ENCODE assay signal across 16 cellular contexts in genomic region chr10:86733260-86733671, GRCh38. TPM values are rescaled to one million over a fixed set of nuclear protein-coding genes. Genes with fewer than 3 reads are reported as not detected.
DNase-seq lines count a peak whose midpoint lies in the region; ATAC-seq and TF ChIP-seq lines count a peak whose summit lies in the region.
"Had no signal": no experiment of that assay in that cellular context is flagged by ENCODE, and none has a peak within 500 bp of the region (broad histone marks: within the 10 kb centered on the region; RNA-seq: fewer than 3 reads in every experiment).

No MANE protein-coding gene starts in this region.

- H3K9me2 ChIP-seq in PC-9 (ENCODE audit: insufficient read depth), result no peaks in the 10 kb centered on the region

- H3K27me3 ChIP-seq in right atrium auricular region (no peaks in the 10 kb centered on the region), prostate gland (replicated peaks; ENCODE audit: insufficient read depth) (no peaks in the 10 kb centered on the region), PC-9 (ENCODE audit: insufficient read depth, low read depth) (no peaks in the 10 kb centered on the region)

- BruUV-seq in PC-9 (replicated peaks; lab: Mats Ljungman, UMichigan), result no TSS peak

- H3K79me2 ChIP-seq in PC-9 (ENCODE audit: low read depth), result no peaks in the 10 kb centered on the region

- CTCF ChIA-PET in activated CD8-positive, alpha-beta T cell treated with anti-CD3 and anti-CD28 coated beads, Interleukin-2, amount 10 ng/mL, durations not matched to agents 7 days and 5 days (lab: Charles Lee), result no interaction called here
- CTCF ChIA-PET in PC-9 (lab: Charles Lee), result no interaction called here

- peak; percentile 15 for DNase-seq in NCI-H2029 (lab: John Stamatoyannopoulos, UW)
- no peak for DNase-seq in NCI-H2029 treated with DMSO at 0.1 percent for 48 hours (lab: John Stamatoyannopoulos, UW)
- DNase-seq in right atrium auricular region (ENCODE audit: low spot score), result peak; percentile 60
- DNase-seq in prostate gland (ENCODE audit: low spot score), result no peak
- no peak for DNase-seq in 8988T
- DNase-seq in SIG-M5 (lab: John Stamatoyannopoulos, UW), result no peak
- no peak for DNase-seq in activated CD8-positive, alpha-beta T cell treated with anti-CD3 and anti-CD28 coated beads, Interleukin-2, amount 10 ng/mL, durations not matched to agents 7 days and 5 days
- no peak for DNase-seq in PC-9
- DNase-seq: Calu3; dermis blood vessel endothelial cell; kidney glomerular epithelial cell; NCI-H1048; NCI-H524 treated with DMSO at 0.1 percent for 48 hours; stimulated activated CD4-positive, alpha-beta T cell treated with anti-CD3 and anti-CD28 coated beads, Interleukin-2, amount 100 ng/mL, for 48 hours had no signal

- H3K4me1 ChIP-seq in right atrium auricular region (peaks cover 0 to 52% of the 10 kb centered on the region in 2 donors), prostate gland (replicated peaks) (no peaks in the 10 kb centered on the region), PC-9 (replicated peaks; ENCODE audit: insufficient read depth) (no peaks in the 10 kb centered on the region)

- H3K4me2 ChIP-seq in PC-9, result no peak overlapping the region

- no peak for ATAC-seq in activated CD8-positive, alpha-beta T cell treated with anti-CD3 and anti-CD28 coated beads, Interleukin-2, amount 10 ng/mL, durations not matched to agents 7 days and 5 days

- H3K36me3 Mint-ChIP-seq in activated CD8-positive, alpha-beta T cell treated with anti-CD3 and anti-CD28 coated beads, Interleukin-2, amount 10 ng/mL, durations not matched to agents 7 days and 5 days (ENCODE audit: low read depth), result no peaks in the 10 kb centered on the region

- H3K4me3 ChIP-seq in right atrium auricular region (no peak overlapping the region), prostate gland (no peak overlapping the region), PC-9 (no peak overlapping the region)

- POLR2A ChIA-PET in activated CD8-positive, alpha-beta T cell treated with anti-CD3 and anti-CD28 coated beads, Interleukin-2, amount 10 ng/mL, durations not matched to agents 7 days and 5 days (lab: Charles Lee), result no interaction called here
- POLR2A ChIA-PET in PC-9 (lab: Charles Lee; ENCODE audit: unreplicated experiment), result interaction anchor here (0.5 kb wide), 1 partner anchor 151 kb away, joined by 26 read pairs; no protein-coding TSS in a partner anchor

- TF ChIP-seq CTCF in right atrium auricular region (IDR thresholded peaks at IDR 0.05) (no peak), prostate gland (IDR thresholded peaks at IDR 0.05) (no peak), PC-9 (conservative IDR thresholded peaks at IDR 0.05) (no peak)

- H3K9me3 Mint-ChIP-seq in activated CD8-positive, alpha-beta T cell treated with anti-CD3 and anti-CD28 coated beads, Interleukin-2, amount 10 ng/mL, durations not matched to agents 7 days and 5 days (ENCODE audit: insufficient read depth), result no peaks in the 10 kb centered on the region
- H3K9me3 Mint-ChIP-seq: stimulated activated naive CD8-positive, alpha-beta T cell treated with anti-CD3 and anti-CD28 coated beads, Interleukin-15, Interleukin-2, amounts not matched to agents 100 ng/mL and 50 ng/mL, for 24 hours had no signal

- peak overlapping the region; percentile 81 to 90 for H3K27ac ChIP-seq in right atrium auricular region
- H3K27ac ChIP-seq in prostate gland, result peak overlapping the region; percentile 68 to 73
- H3K27ac ChIP-seq in PC-9, result no peak overlapping the region

- no peaks in the 10 kb centered on the region for H4K20me1 ChIP-seq in PC-9 (ENCODE audit: insufficient read depth)

- H3K27me3 Mint-ChIP-seq in activated CD8-positive, alpha-beta T cell treated with anti-CD3 and anti-CD28 coated beads, Interleukin-2, amount 10 ng/mL, durations not matched to agents 7 days and 5 days (ENCODE audit: low read depth), result peaks cover 14% of the 10 kb centered on the region
- H3K27me3 Mint-ChIP-seq: activated naive CD8-positive, alpha-beta T cell; stimulated activated naive CD8-positive, alpha-beta T cell treated with anti-CD3 and anti-CD28 coated beads, Interleukin-15, Interleukin-2, amounts not matched to agents 100 ng/mL and 50 ng/mL, for 24 hours had no signal

- no peaks in the 10 kb centered on the region for H3K4me1 Mint-ChIP-seq in activated CD8-positive, alpha-beta T cell treated with anti-CD3 and anti-CD28 coated beads, Interleukin-2, amount 10 ng/mL, durations not matched to agents 7 days and 5 days (ENCODE audit: low read depth)

- H3K36me3 ChIP-seq in right atrium auricular region (peaks cover 36% of the 10 kb centered on the region), prostate gland (no peaks in the 10 kb centered on the region), PC-9 (ENCODE audit: low read depth) (no peaks in the 10 kb centered on the region)

- no peak overlapping the region for H3K4me3 Mint-ChIP-seq in activated CD8-positive, alpha-beta T cell treated with anti-CD3 and anti-CD28 coated beads, Interleukin-2, amount 10 ng/mL, durations not matched to agents 7 days and 5 days
- H3K4me3 Mint-ChIP-seq: activated naive CD8-positive, alpha-beta T cell; stimulated activated naive CD8-positive, alpha-beta T cell treated with anti-CD3 and anti-CD28 coated beads, Interleukin-15, Interleukin-2, amounts not matched to agents 100 ng/mL and 50 ng/mL, for 24 hours had no signal

- H3F3A ChIP-seq in PC-9 (ENCODE audit: insufficient read depth, low read depth), result no peaks in the 10 kb centered on the region

- TF ChIP-seq POLR2A in prostate gland (IDR thresholded peaks at IDR 0.05), result no peak

- no peaks in the 10 kb centered on the region for H3K9me3 ChIP-seq in right atrium auricular region
- no peaks in the 10 kb centered on the region for H3K9me3 ChIP-seq in prostate gland
- no peaks in the 10 kb centered on the region for H3K9me3 ChIP-seq in PC-9 (ENCODE audit: insufficient read depth, low read depth)

- intact Hi-C loops in prostate gland (cut with DNase I) (loop anchor here (2.0 kb wide), 1 partner anchor 22 kb away; no protein-coding TSS in a partner anchor), PC-9 (cut with micrococcal nuclease; ENCODE audit: unreplicated experiment) (no loop called here)

- H2AFZ ChIP-seq in PC-9, result no peak overlapping the region

- 67% methylated on average over 8 of the region's 8 CpGs for WGBS in prostate gland

- no peak overlapping the region for H3K27ac Mint-ChIP-seq in activated CD8-positive, alpha-beta T cell treated with anti-CD3 and anti-CD28 coated beads, Interleukin-2, amount 10 ng/mL, durations not matched to agents 7 days and 5 days
- H3K27ac Mint-ChIP-seq: activated naive CD8-positive, alpha-beta T cell; stimulated activated naive CD8-positive, alpha-beta T cell treated with anti-CD3 and anti-CD28 coated beads, Interleukin-15, Interleukin-2, amounts not matched to agents 100 ng/mL and 50 ng/mL, for 24 hours had no signal

RNA-seq across cellular contexts. Expression of gene BMPR1A, which starts 23.2 kb away (rescaled TPM):
- total RNA-seq in right atrium auricular region (10 to 100 TPM; 28.6 to 41.2 TPM), prostate gland (10 to 100 TPM; 53.9 to 58.1 TPM), PC-9 (2021) (20.9 and 24.3 TPM in 2 replicates)
- 1 to 10 TPM; 8.0 to 9.8 TPM for total RNA-seq in activated CD8-positive, alpha-beta T cell treated with anti-CD3 and anti-CD28 coated beads, Interleukin-2, amount 10 ng/mL, durations not matched to agents 7 days and 5 days

Comparison
In these comparisons a context has a peak if more than half of its experiments do, and no peak if none do; other contexts are left out.
1. DNase-seq: peak in NCI-H2029 (single experiment) and right atrium auricular region (single experiment); none in NCI-H2029 treated with DMSO at 0.1 percent for 48 hours (single experiment), prostate gland (single experiment), 8988T (single experiment), SIG-M5 (single experiment), activated CD8-positive, alpha-beta T cell treated with anti-CD3 and anti-CD28 coated beads, Interleukin-2, amount 10 ng/mL, durations not matched to agents 7 days and 5 days (single experiment) and PC-9 (0 of 2).